Comparison of ENCODE assay signal across 20 cellular contexts in the genomic region with DNA sequence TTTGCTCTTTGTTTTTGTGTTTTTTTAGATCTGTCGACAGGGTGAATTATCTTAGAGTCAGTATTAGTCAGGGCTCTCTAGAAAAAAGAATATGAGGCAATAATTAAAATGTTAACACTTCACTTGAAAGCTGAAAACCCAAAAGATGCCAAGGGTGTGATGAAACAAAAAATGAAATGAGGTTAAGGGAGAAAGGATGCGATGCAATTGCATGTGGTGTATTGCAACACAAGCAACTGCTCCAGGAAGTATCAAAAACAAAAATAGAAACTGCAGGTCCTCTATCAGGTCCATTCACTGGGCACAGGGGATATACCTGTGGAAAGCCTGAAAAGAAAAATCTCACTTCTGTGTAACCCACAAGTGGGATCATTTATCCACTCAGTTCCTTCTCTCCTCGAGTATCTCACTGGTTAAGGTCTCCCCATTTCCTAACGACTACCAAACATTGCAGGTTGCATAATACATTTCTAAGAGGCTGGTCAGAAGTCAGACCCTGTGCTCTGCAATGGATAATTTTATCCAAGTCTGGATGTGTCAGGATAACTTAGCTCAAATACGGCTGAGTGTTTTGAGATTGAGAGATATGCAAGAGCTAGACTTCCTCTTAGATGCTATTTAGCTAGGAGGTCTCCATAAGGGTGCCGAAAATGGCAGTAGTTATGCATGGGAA.
A peak's percentile ranks its signal among the peaks of the same experiment; 100 is the strongest.
DNase-seq lines count a peak whose midpoint lies in the region; ATAC-seq and TF ChIP-seq lines count a peak whose summit lies in the region.
"Had no signal": no experiment of that assay in that cellular context is flagged by ENCODE, and none has a peak within 500 bp of the region (broad histone marks: within the 10 kb centered on the region; RNA-seq: fewer than 3 reads in every experiment).

No MANE protein-coding gene starts in this region.

- peaks cover 0 to 4% of the 10 kb centered on the region in 2 experiments; a peak in 1 of 4 replicates for H3K4me1 ChIP-seq in HCT116 (ENCODE audit: control insufficient read depth in 1 of 2, insufficient read depth in 2 of 2, low read length in 2 of 2)
- H3K4me1 ChIP-seq: uterus had no signal

- H4K20me1 ChIP-seq in HCT116 (ENCODE audit: insufficient read depth) = no peaks in the 10 kb centered on the region

- no peaks in the 10 kb centered on the region for H3K36me3 ChIP-seq in HCT116 (ENCODE audit: control insufficient read depth in 1 of 2, insufficient read depth in 2 of 2, low read length in 2 of 2)
- H3K36me3 ChIP-seq: uterus had no signal

- no peaks in the 10 kb centered on the region for H3K9me2 ChIP-seq in HCT116 (ENCODE audit: insufficient read depth)

- peak; percentile 35 for DNase-seq in AG20443 (ENCODE audit: low spot score)
- no peak for DNase-seq in HCT116 (ENCODE audit: low read depth, low spot score)
- DNase-seq in SIG-M5 (lab: John Stamatoyannopoulos, UW) = peak; percentile 56
- peak; percentile 69 for DNase-seq in fibroblast of villous mesenchyme (ENCODE audit: low read depth)
- DNase-seq in COLO829 (ENCODE audit: low spot score) = no peak
- DNase-seq in activated effector memory CD4-positive, alpha-beta T cell treated with anti-CD3 and anti-CD28 coated beads, Interleukin-2, amount 50 U/mL, for 16 hours = no peak
- DNase-seq in COLO668 (lab: John Stamatoyannopoulos, UW; ENCODE audit: unreplicated experiment) = no peak
- DNase-seq in KBM-7 = no peak
- DNase-seq: activated CD4-positive, alpha-beta T cell treated with anti-CD3 and anti-CD28 coated beads for 4 hours; activated T-cell treated with anti-CD3 and anti-CD28 coated beads, Interleukin-2, amount 50 U/mL, for 4 hours; anterior cingulate cortex; C1 segment of cervical spinal cord; foreskin melanocyte; H9; MM.1S; NCI-H345; PC-3; stimulated activated CD8-positive, alpha-beta memory T cell treated with anti-CD3 and anti-CD28 coated beads, Interleukin-4, amount 100 ng/mL, for 48 hours; T-helper 2 cell; uterus had no signal

- CTCF ChIA-PET in HCT116 (lab: Charles Lee) = no interaction called here

- RAD21 ChIA-PET in HCT116 (lab: Charles Lee; ENCODE audit: low non-redundant PET in 1 of 2, low total read pairs in 2 of 2, uncharacterized antibody in 2 of 2, unreplicated experiment in 2 of 2) = no interaction called here

- H3K4me3 ChIP-seq in HCT116 (replicated peaks in 1 of 2; ENCODE audit: low read depth in 1 of 2, low read length in 2 of 2) (no peak overlapping the region), fibroblast of villous mesenchyme (ENCODE audit: low read depth, low read length) (no peak overlapping the region)
- H3K4me3 ChIP-seq: uterus had no signal

- TF ChIP-seq CTCF in HCT116 (IDR thresholded peaks at IDR 0.05 in 2 of 3, conservative IDR thresholded peaks at IDR 0.05 in 1 of 3; ENCODE audit: borderline replicate concordance in 1 of 3, insufficient read depth in 1 of 3, low read depth in 2 of 3, low read length in 2 of 3) (no peak), fibroblast of villous mesenchyme (IDR thresholded peaks at IDR 0.05; ENCODE audit: insufficient read depth, low read depth, low read length) (no peak)

- H3K4me2 ChIP-seq in HCT116 (ENCODE audit: low read length) = no peak overlapping the region

- no peaks in the 10 kb centered on the region for H3K79me2 ChIP-seq in HCT116 (ENCODE audit: insufficient read depth, low read length)

- H3K27me3 ChIP-seq in HCT116 (ENCODE audit: insufficient read depth, low read length) = no peaks in the 10 kb centered on the region
- H3K27me3 ChIP-seq: uterus had no signal

- no peak overlapping the region for H2AFZ ChIP-seq in HCT116 (ENCODE audit: low read depth, low read length, poor library complexity, severe bottlenecking)

- TF ChIP-seq RAD21 in HCT116 (IDR thresholded peaks at IDR 0.05; ENCODE audit: low read depth) = no peak

- no peak overlapping the region for H3K27ac ChIP-seq in HCT116 (ENCODE audit: low read depth, low read length)
- H3K27ac ChIP-seq: uterus had no signal

- no peak for TF ChIP-seq POLR2A in HCT116 (IDR thresholded peaks at IDR 0.05; ENCODE audit: borderline replicate concordance, extremely low read depth, insufficient read depth, insufficient read length)

- in situ Hi-C loops in KBM-7 (cut with MboI; ENCODE audit: low pct_unique_long_range_greater_than_20kb, low sequenced_read_pairs) = no loop called here

- no peak overlapping the region for H3K9ac ChIP-seq in HCT116 (ENCODE audit: low read length)

- no TSS peak for BruUV-seq in HCT116 (replicated peaks; lab: Mats Ljungman, UMichigan)

- no peaks in the 10 kb centered on the region for H3K9me3 ChIP-seq in HCT116 (ENCODE audit: control insufficient read depth in 1 of 2, insufficient read depth in 1 of 2, low read depth in 1 of 2, low read length in 2 of 2)
- H3K9me3 ChIP-seq: uterus had no signal

- ATAC-seq in HCT116 = no peak
- ATAC-seq: activated T-cell treated with anti-CD3 and anti-CD28 coated beads, Interleukin-2, amount 50 U/mL, for 4 hours; PC-3 had no signal

- POLR2A ChIA-PET in HCT116 (lab: Charles Lee) = no interaction called here

- intact Hi-C loops in HCT116 (cut with micrococcal nuclease) = no loop called here

TF ChIP-seq in HCT116, 20 proteins besides CTCF, POLR2A, EP300 and RAD21:
- TF ChIP-seq, protein P1, sequence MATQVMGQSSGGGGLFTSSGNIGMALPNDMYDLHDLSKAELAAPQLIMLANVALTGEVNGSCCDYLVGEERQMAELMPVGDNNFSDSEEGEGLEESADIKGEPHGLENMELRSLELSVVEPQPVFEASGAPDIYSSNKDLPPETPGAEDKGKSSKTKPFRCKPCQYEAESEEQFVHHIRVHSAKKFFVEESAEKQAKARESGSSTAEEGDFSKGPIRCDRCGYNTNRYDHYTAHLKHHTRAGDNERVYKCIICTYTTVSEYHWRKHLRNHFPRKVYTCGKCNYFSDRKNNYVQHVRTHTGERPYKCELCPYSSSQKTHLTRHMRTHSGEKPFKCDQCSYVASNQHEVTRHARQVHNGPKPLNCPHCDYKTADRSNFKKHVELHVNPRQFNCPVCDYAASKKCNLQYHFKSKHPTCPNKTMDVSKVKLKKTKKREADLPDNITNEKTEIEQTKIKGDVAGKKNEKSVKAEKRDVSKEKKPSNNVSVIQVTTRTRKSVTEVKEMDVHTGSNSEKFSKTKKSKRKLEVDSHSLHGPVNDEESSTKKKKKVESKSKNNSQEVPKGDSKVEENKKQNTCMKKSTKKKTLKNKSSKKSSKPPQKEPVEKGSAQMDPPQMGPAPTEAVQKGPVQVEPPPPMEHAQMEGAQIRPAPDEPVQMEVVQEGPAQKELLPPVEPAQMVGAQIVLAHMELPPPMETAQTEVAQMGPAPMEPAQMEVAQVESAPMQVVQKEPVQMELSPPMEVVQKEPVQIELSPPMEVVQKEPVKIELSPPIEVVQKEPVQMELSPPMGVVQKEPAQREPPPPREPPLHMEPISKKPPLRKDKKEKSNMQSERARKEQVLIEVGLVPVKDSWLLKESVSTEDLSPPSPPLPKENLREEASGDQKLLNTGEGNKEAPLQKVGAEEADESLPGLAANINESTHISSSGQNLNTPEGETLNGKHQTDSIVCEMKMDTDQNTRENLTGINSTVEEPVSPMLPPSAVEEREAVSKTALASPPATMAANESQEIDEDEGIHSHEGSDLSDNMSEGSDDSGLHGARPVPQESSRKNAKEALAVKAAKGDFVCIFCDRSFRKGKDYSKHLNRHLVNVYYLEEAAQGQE (IDR thresholded peaks at IDR 0.05; ENCODE audit: low read depth) = no peak
- TF ChIP-seq CEBPB (IDR thresholded peaks at IDR 0.05; ENCODE audit: low read depth) (peak; percentile 89), SP1 (IDR thresholded peaks at IDR 0.05; ENCODE audit: low read depth) (no peak)

Comparison
In these comparisons a context has a peak if more than half of its experiments do, and no peak if none do; other contexts are left out.
1. DNase-seq: peak in AG20443 (single experiment), SIG-M5 (single experiment) and fibroblast of villous mesenchyme (single experiment); none in HCT116 (single experiment), COLO829 (single experiment), activated effector memory CD4-positive, alpha-beta T cell treated with anti-CD3 and anti-CD28 coated beads, Interleukin-2, amount 50 U/mL, for 16 hours (single experiment), COLO668 (single experiment) and KBM-7 (single experiment).